Comparison of ENCODE assay signal across 8 cellular contexts in genomic region chr7:100874577-100875355, GRCh38. TPM values are rescaled to one million over a fixed set of nuclear protein-coding genes. Genes with fewer than 3 reads are reported as not detected.
DNase-seq lines count a peak whose midpoint lies in the region; ATAC-seq and TF ChIP-seq lines count a peak whose summit lies in the region.

SRRT (plus strand) TSS chr7:100875103; CDS start chr7:100875591, 488 bp downstream.

- H3K4me2 ChIP-seq in PC-9 = peak within 1 kb of the TSS; percentile 100

- H3F3A ChIP-seq in PC-9 (ENCODE audit: insufficient read depth, low read depth) = peaks cover 33% of the 10 kb centered on the region; the same call in 1 of the 2 replicates

- H3K79me2 ChIP-seq in PC-9 (ENCODE audit: low read depth) = peaks cover 51% of the 10 kb centered on the region

- BruUV-seq in PC-9 (replicated peaks; lab: Mats Ljungman, UMichigan) = TSS peak; percentile 96

- H3K4me3 ChIP-seq in Jurkat, Clone E6-1 (ENCODE audit: low read length) = peak within 1 kb of the TSS; percentile 97
- peak within 1 kb of the TSS; percentile 99 for H3K4me3 ChIP-seq in PC-9
- peak within 1 kb of the TSS; percentile 75 for H3K4me3 ChIP-seq in epithelial cell of proximal tubule (ENCODE audit: low read depth, low read length)
- peak within 1 kb of the TSS; percentile 94 to 96 for H3K4me3 ChIP-seq in mucosa of rectum (ENCODE audit: low read length in 2 of 2)

- H3K27ac ChIP-seq in PC-9 = peak within 1 kb of the TSS; percentile 86
- H3K27ac ChIP-seq in mucosa of rectum (ENCODE audit: low read depth in 2 of 2, low read length in 2 of 2) = peak within 1 kb of the TSS; percentile 96 to 97

- no peaks in the 10 kb centered on the region for H3K27me3 ChIP-seq in PC-9 (ENCODE audit: insufficient read depth, low read depth)
- no peaks in the 10 kb centered on the region for H3K27me3 ChIP-seq in mucosa of rectum (ENCODE audit: control insufficient read depth in 2 of 2, insufficient read depth in 2 of 2, low read length in 2 of 2)

- peak within 1 kb of the TSS; percentile 90 for H2AFZ ChIP-seq in PC-9

- H3K9me3 ChIP-seq in PC-9 (ENCODE audit: insufficient read depth, low read depth) = no peaks in the 10 kb centered on the region
- H3K9me3 ChIP-seq in mucosa of rectum (ENCODE audit: control insufficient read depth in 2 of 2, low read length in 2 of 2) = no peaks in the 10 kb centered on the region

- CTCF ChIA-PET in PC-9 (lab: Charles Lee) = interaction anchor here (0.6 to 1.1 kb wide), 6 partner anchors 15 to 1518 kb away, joined by 3 to 12 read pairs (median 6); partner anchors contain the start of genes POP7 and UFSP1

- peak within 1 kb of the TSS; percentile 91 to 97 for H3K9ac ChIP-seq in mucosa of rectum (ENCODE audit: low read depth in 1 of 2, low read length in 2 of 2)

- H3K4me1 ChIP-seq in PC-9 (replicated peaks; ENCODE audit: insufficient read depth) (peaks cover 19% of the 10 kb centered on the region), mucosa of rectum (ENCODE audit: control insufficient read depth in 2 of 2, insufficient read depth in 2 of 2, low read length in 2 of 2) (peaks cover 17 to 24% of the 10 kb centered on the region in 2 donors)

- H4K20me1 ChIP-seq in PC-9 (ENCODE audit: insufficient read depth) = peaks cover 32% of the 10 kb centered on the region

- intact Hi-C loops in PC-9 (cut with micrococcal nuclease; ENCODE audit: unreplicated experiment) = no loop called here

- no peaks in the 10 kb centered on the region for H3K9me2 ChIP-seq in PC-9 (ENCODE audit: insufficient read depth)

- DNase-seq in DMS153 treated with DMSO at 0.1 percent for 48 hours (lab: John Stamatoyannopoulos, UW; ENCODE audit: unreplicated experiment) (peak; percentile 94), PC-9 (peak; percentile 91 to 98), epithelial cell of proximal tubule (ENCODE audit: low read depth) (no peak)
- DNase-seq in Jurkat, Clone E6-1 (ENCODE audit: low read depth, low spot score) = peak; percentile 98
- DNase-seq in activated T-cell treated with anti-CD3 and anti-CD28 coated beads, Interleukin-2, amount 50 U/mL, for 1 hour = peak; percentile 97
- peak; percentile 99 for DNase-seq in stimulated activated CD8-positive, alpha-beta memory T cell treated with anti-CD3 and anti-CD28 coated beads, Interleukin-4, amount 100 ng/mL, for 48 hours

- POLR2A ChIA-PET in PC-9 (lab: Charles Lee; ENCODE audit: unreplicated experiment) = interaction anchor here (0.6 to 1.1 kb wide), 12 partner anchors 12 to 538 kb away, joined by 3 to 24 read pairs (median 7); partner anchors contain the start of genes MOSPD3, TRIM56 and UFSP1

- peak; percentile 86 for ATAC-seq in GM21576 (IDR thresholded peaks at IDR 0.05; ENCODE audit: unreplicated experiment)

- H3K36me3 ChIP-seq in PC-9 (ENCODE audit: low read depth) (peaks cover 31% of the 10 kb centered on the region), mucosa of rectum (ENCODE audit: control insufficient read depth in 2 of 2, insufficient read depth in 2 of 2, low read length in 2 of 2) (peaks cover 21 to 29% of the 10 kb centered on the region in 2 donors)

- TF ChIP-seq CTCF in PC-9 (conservative IDR thresholded peaks at IDR 0.05) (peak; percentile 57), epithelial cell of proximal tubule (conservative IDR thresholded peaks at IDR 0.05; ENCODE audit: low read depth, low read length) (peak; percentile 21)

RNA-seq across cellular contexts. Expression of gene SRRT, which starts in this region (rescaled TPM):
- polyA plus RNA-seq in Jurkat, Clone E6-1 (2012; ENCODE audit: insufficient read depth, insufficient read length) = 289 TPM
- total RNA-seq in PC-9 (2021) = 116 and 144 TPM in 2 replicates
- 83.3 and 154 TPM in 2 replicates for total RNA-seq in epithelial cell of proximal tubule
